Comparison of ENCODE assay signal across 8 cellular contexts in the genomic region with DNA sequence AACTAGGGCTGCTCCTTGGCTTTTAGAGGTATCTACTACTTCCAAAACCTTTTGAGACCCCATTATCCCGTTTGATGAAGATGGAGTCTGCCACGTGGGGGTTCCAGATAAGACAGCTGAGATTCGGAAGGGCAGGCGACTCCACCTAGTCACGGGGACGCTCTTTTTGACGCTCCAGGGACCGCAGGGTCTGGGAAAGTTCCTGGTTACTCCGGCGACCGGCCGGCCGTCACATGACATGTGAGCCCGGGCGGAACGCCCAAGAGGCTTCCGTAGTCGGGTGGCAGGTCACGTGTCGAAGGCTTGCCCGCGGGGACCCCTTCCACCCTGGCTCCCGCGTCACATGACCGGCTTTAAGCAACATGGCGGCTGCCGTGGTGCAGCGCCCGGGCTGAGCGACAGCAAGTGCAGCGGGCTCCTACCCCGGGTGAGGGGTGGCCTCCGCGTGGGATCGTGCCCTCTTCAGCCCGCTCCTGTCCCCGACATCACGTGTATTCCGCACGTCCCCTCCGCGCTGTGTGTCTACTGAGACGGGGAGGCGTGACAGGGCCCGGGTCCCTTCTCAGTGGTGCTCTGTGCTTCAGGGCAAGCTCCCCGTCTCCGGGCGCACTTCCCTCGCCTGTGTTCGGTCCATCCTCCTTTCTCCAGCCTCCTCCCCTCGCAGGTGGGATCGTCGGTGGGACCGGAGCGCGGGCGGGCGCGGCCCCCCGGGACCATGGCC. TPM values are rescaled to one million over a fixed set of nuclear protein-coding genes. Genes with fewer than 3 reads are reported as not detected.
DNase-seq lines count a peak whose midpoint lies in the region; ATAC-seq and TF ChIP-seq lines count a peak whose summit lies in the region.

A gene with protein sequence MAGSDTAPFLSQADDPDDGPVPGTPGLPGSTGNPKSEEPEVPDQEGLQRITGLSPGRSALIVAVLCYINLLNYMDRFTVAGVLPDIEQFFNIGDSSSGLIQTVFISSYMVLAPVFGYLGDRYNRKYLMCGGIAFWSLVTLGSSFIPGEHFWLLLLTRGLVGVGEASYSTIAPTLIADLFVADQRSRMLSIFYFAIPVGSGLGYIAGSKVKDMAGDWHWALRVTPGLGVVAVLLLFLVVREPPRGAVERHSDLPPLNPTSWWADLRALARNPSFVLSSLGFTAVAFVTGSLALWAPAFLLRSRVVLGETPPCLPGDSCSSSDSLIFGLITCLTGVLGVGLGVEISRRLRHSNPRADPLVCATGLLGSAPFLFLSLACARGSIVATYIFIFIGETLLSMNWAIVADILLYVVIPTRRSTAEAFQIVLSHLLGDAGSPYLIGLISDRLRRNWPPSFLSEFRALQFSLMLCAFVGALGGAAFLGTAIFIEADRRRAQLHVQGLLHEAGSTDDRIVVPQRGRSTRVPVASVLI (plus strand): TSS at position 342 of the 721 bp plus-strand sequence. CDS start 374 bp downstream, at position 716.

- peak within 1 kb of the TSS; percentile 96 for H3K4me3 Mint-ChIP-seq in activated naive CD8-positive, alpha-beta T cell treated with anti-CD3 and anti-CD28 coated beads, Interleukin-2, amount 50 U/mL, for 24 hours

- TF ChIP-seq CTCF in GM10266 (IDR thresholded peaks at IDR 0.05; ENCODE audit: control insufficient read depth, insufficient read depth, low read depth, missing control alignments) (no peak), cardiac muscle cell (IDR thresholded peaks at IDR 0.05; ENCODE audit: low read depth, low read length) (no peak), parathyroid adenoma (IDR thresholded peaks at IDR 0.05) (no peak), tibial nerve (IDR thresholded peaks at IDR 0.05) (peak in 1 of 5 experiments; percentile 28)

- DNase-seq in GM10266 (ENCODE audit: extremely low spot score): peak; percentile 99
- peak; percentile 43 for DNase-seq in NCI-H1417 treated with DMSO at 0.1 percent for 48 hours (lab: John Stamatoyannopoulos, UW)
- DNase-seq in SW480 (ENCODE audit: low spot score): peak; percentile 94
- peak; percentile 97 for DNase-seq in activated naive CD8-positive, alpha-beta T cell treated with anti-CD3 and anti-CD28 coated beads, Interleukin-2, amount 50 U/mL, for 24 hours
- DNase-seq in cardiac muscle cell (ENCODE audit: low read depth in 1 of 2, low spot score in 1 of 2): peak; percentile 98 to 99
- DNase-seq in tibial nerve (ENCODE audit: low spot score in 2 of 2): peak; percentile 97 to 98

- H3K4me2 ChIP-seq in parathyroid adenoma (ENCODE audit: low read length): peak within 1 kb of the TSS; percentile 74

- H3K4me1 ChIP-seq in cardiac muscle cell (ENCODE audit: low read depth) (no peaks in the 10 kb centered on the region), parathyroid adenoma (peaks cover 8% of the 10 kb centered on the region), tibial nerve (peaks cover 0 to 33% (median 12%) of the 10 kb centered on the region in 4 donors)

- peak; percentile 96 to 98 for TF ChIP-seq EP300 in tibial nerve (IDR thresholded peaks at IDR 0.05)

- H2AFZ ChIP-seq in parathyroid adenoma: peak within 1 kb of the TSS; percentile 85

- no peaks in the 10 kb centered on the region for H3K9me3 Mint-ChIP-seq in activated naive CD8-positive, alpha-beta T cell treated with anti-CD3 and anti-CD28 coated beads, Interleukin-2, amount 50 U/mL, for 24 hours

- H3K9ac ChIP-seq in parathyroid adenoma: peak within 1 kb of the TSS; percentile 55

- WGBS in tibial nerve, 2 donors: 0% methylated on average over 19 to 52 of the region's 60 CpGs

- H3K9me3 ChIP-seq in cardiac muscle cell (ENCODE audit: low read depth): no peaks in the 10 kb centered on the region
- H3K9me3 ChIP-seq in parathyroid adenoma (ENCODE audit: control insufficient read depth, low read length): no peaks in the 10 kb centered on the region
- no peaks in the 10 kb centered on the region for H3K9me3 ChIP-seq in tibial nerve

- peak in 1 of 2 donors; percentile 49 for TF ChIP-seq POLR2A in tibial nerve (IDR thresholded peaks at IDR 0.05)

- H3K4me1 Mint-ChIP-seq in activated naive CD8-positive, alpha-beta T cell treated with anti-CD3 and anti-CD28 coated beads, Interleukin-2, amount 50 U/mL, for 24 hours: peaks cover 30% of the 10 kb centered on the region

- peak; percentile 92 for ATAC-seq in HG02759 (IDR thresholded peaks at IDR 0.05; ENCODE audit: unreplicated experiment)
- ATAC-seq in activated naive CD8-positive, alpha-beta T cell treated with anti-CD3 and anti-CD28 coated beads, Interleukin-2, amount 50 U/mL, for 24 hours: peak; percentile 96

- H3K36me3 Mint-ChIP-seq in activated naive CD8-positive, alpha-beta T cell treated with anti-CD3 and anti-CD28 coated beads, Interleukin-2, amount 50 U/mL, for 24 hours (ENCODE audit: low read depth): peaks cover 1% of the 10 kb centered on the region

- H3K27me3 Mint-ChIP-seq in activated naive CD8-positive, alpha-beta T cell treated with anti-CD3 and anti-CD28 coated beads, Interleukin-2, amount 50 U/mL, for 24 hours: no peaks in the 10 kb centered on the region

- H3K36me3 ChIP-seq in cardiac muscle cell (no peaks in the 10 kb centered on the region), parathyroid adenoma (ENCODE audit: control insufficient read depth, insufficient read depth, low read length) (no peaks in the 10 kb centered on the region), tibial nerve (peaks cover 0 to 29% (median 0%) of the 10 kb centered on the region in 3 donors)

- H3K79me2 ChIP-seq in parathyroid adenoma: peaks cover 2% of the 10 kb centered on the region

- peak within 1 kb of the TSS; percentile 85 for H3K27ac ChIP-seq in cardiac muscle cell
- H3K27ac ChIP-seq in parathyroid adenoma: peak within 1 kb of the TSS; percentile 67
- peak within 1 kb of the TSS; percentile 85 to 93 (median 90) for H3K27ac ChIP-seq in tibial nerve

- peak within 1 kb of the TSS; percentile 97 for H3K27ac Mint-ChIP-seq in activated naive CD8-positive, alpha-beta T cell treated with anti-CD3 and anti-CD28 coated beads, Interleukin-2, amount 50 U/mL, for 24 hours

- peak within 1 kb of the TSS; percentile 81 for H3K4me3 ChIP-seq in cardiac muscle cell
- H3K4me3 ChIP-seq in parathyroid adenoma (ENCODE audit: low read depth, low read length): peak within 1 kb of the TSS; percentile 76
- H3K4me3 ChIP-seq in tibial nerve: peak within 1 kb of the TSS; percentile 91 to 97 (median 94)

- H3K27me3 ChIP-seq in cardiac muscle cell (no peaks in the 10 kb centered on the region), parathyroid adenoma (ENCODE audit: control insufficient read depth, insufficient read depth, low read length) (no peaks in the 10 kb centered on the region), tibial nerve (no peaks in the 10 kb centered on the region)

RNA-seq across cellular contexts. Expression of the gene that starts here (rescaled TPM):
- 54.4 and 69.8 TPM in 2 replicates for total RNA-seq in cardiac muscle cell
- polyA plus RNA-seq in cardiac muscle cell: 80.2 and 98.9 TPM in 2 replicates
- 10 to 100 TPM in 3 of 4 donors, 1 to 10 TPM in 1; 9.8 to 38.4 (median 25.6) TPM for total RNA-seq in tibial nerve

Comparison
In these comparisons a context has a peak if more than half of its experiments do, and no peak if none do; other contexts are left out.
1. Peak in every context shown above with its lines: DNase-seq, ATAC-seq, H3K4me3 ChIP-seq and H3K27ac ChIP-seq.
2. DNase-seq: peak in every context shown above with its lines; median percentile 99 in GM10266; 98 in cardiac muscle cell; 98 in tibial nerve; 97 in activated naive CD8-positive, alpha-beta T cell treated with anti-CD3 and anti-CD28 coated beads, Interleukin-2, amount 50 U/mL, for 24 hours; 94 in SW480; 43 in NCI-H1417 treated with DMSO at 0.1 percent for 48 hours.